In genomic region chr12:123143753-123144461, GRCh38 we compare ENCODE assay signal across 1 cellular context.
TF ChIP-seq lines count a peak whose summit lies in the region.

No MANE protein-coding gene starts in this region.

TF ChIP-seq in A549, 52 proteins besides CTCF, POLR2A, EP300 and RAD21 (continued from another document):
- TF ChIP-seq ELK1 (IDR thresholded peaks at IDR 0.05; ENCODE audit: low read depth, low read length) (no peak), ESRRA (IDR thresholded peaks at IDR 0.05; ENCODE audit: borderline replicate concordance, low read length) (no peak), ZSCAN20 (CRISPR knock-in tag; IDR thresholded peaks at IDR 0.05) (no peak), MAX (IDR thresholded peaks at IDR 0.05) (no peak), ZNF302 (CRISPR knock-in tag; IDR thresholded peaks at IDR 0.05) (no peak)
